Comparison of ENCODE assay signal across 1 cellular context in the genomic region with DNA sequence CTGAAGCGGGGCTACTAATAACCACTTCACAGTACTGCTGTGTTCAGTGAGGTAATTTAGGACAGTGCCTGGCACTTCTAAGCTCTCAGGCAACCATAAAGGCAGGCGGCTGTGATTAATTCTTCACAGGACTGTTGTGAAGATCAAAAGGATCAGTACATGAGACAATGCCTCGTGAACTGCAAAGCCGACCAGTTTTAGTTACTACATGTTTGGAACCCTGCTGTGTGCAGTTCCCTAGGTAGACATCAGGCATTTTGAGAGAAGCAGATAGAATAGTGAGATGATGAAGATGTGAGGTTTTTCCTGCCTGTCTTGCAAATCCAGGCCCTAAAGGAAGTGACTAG.
TF ChIP-seq lines count a peak whose summit lies in the region.

No MANE protein-coding gene starts in this region.

TF ChIP-seq in HCT116, 20 proteins besides CTCF, POLR2A, EP300 and RAD21 (continued from another document):
- TF ChIP-seq ZFX (IDR thresholded peaks at IDR 0.05) = no peak
- TF ChIP-seq EZH2phosphoT487 (IDR thresholded peaks at IDR 0.05; ENCODE audit: borderline replicate concordance) = no peak
- TF ChIP-seq CEBPB (IDR thresholded peaks at IDR 0.05; ENCODE audit: low read depth) = no peak
